ENCODE assay signal across 8 cellular contexts in genomic region chr3:4426782-4427344, GRCh38. TPM values are rescaled to one million over a fixed set of nuclear protein-coding genes. Genes with fewer than 3 reads are reported as not detected.
DNase-seq lines count a peak whose midpoint lies in the region; ATAC-seq and TF ChIP-seq lines count a peak whose summit lies in the region.

No MANE protein-coding gene starts in this region.

- no peak overlapping the region for H3K4me3 ChIP-seq in smooth muscle cell
- no peak overlapping the region for H3K4me3 ChIP-seq in endodermal cell (ENCODE audit: low read length)

- H3K79me2 ChIP-seq in smooth muscle cell (ENCODE audit: low read depth), result no peaks in the 10 kb centered on the region

- peak overlapping the region; percentile 79 for H3K27ac ChIP-seq in smooth muscle cell (ENCODE audit: low read depth)
- no peak overlapping the region for H3K27ac ChIP-seq in endodermal cell (ENCODE audit: low read depth, low read length)

- H3K27ac Mint-ChIP-seq in chondrocyte (ENCODE audit: unreplicated experiment) (peak overlapping the region; percentile 93), endodermal cell (no peak overlapping the region), Calu3 (ENCODE audit: unreplicated experiment) (no peak overlapping the region)

- H3K27me3 Mint-ChIP-seq in chondrocyte (ENCODE audit: low read depth), result no peaks in the 10 kb centered on the region
- H3K27me3 Mint-ChIP-seq in endodermal cell (ENCODE audit: insufficient read depth), result peaks cover 6% of the 10 kb centered on the region
- no peaks in the 10 kb centered on the region for H3K27me3 Mint-ChIP-seq in Calu3 (ENCODE audit: unreplicated experiment)

- H3K4me1 Mint-ChIP-seq in chondrocyte (ENCODE audit: low read depth) (peaks cover 38% of the 10 kb centered on the region), endodermal cell (no peaks in the 10 kb centered on the region), Calu3 (ENCODE audit: low read depth, unreplicated experiment) (no peaks in the 10 kb centered on the region)

- no peaks in the 10 kb centered on the region for H4K20me1 ChIP-seq in smooth muscle cell (ENCODE audit: low read depth)

- H3K9me3 Mint-ChIP-seq in chondrocyte (ENCODE audit: low read depth) (no peaks in the 10 kb centered on the region), endodermal cell (peaks cover 7% of the 10 kb centered on the region), Calu3 (ENCODE audit: low read depth, unreplicated experiment) (no peaks in the 10 kb centered on the region)

- TF ChIP-seq CTCF in chondrocyte (IDR thresholded peaks at IDR 0.05), result no peak
- no peak for TF ChIP-seq CTCF in smooth muscle cell (IDR thresholded peaks at IDR 0.05; ENCODE audit: borderline replicate concordance, insufficient read depth, poor library complexity, severe bottlenecking)
- no peak for TF ChIP-seq CTCF in endodermal cell (conservative IDR thresholded peaks at IDR 0.05)
- no peak for TF ChIP-seq CTCF in Calu3 (IDR thresholded peaks at IDR 0.05; ENCODE audit: unreplicated experiment)

- H3K9me3 ChIP-seq in smooth muscle cell (replicated peaks; ENCODE audit: low read depth), result no peaks in the 10 kb centered on the region
- H3K9me3 ChIP-seq in endodermal cell (ENCODE audit: control insufficient read depth, low read length), result peaks cover 10% of the 10 kb centered on the region

- H3K4me1 ChIP-seq in smooth muscle cell (ENCODE audit: low read depth) (no peaks in the 10 kb centered on the region), endodermal cell (ENCODE audit: control insufficient read depth, insufficient read depth, low read length) (no peaks in the 10 kb centered on the region)

- H3K36me3 ChIP-seq in smooth muscle cell (ENCODE audit: low read depth), result no peaks in the 10 kb centered on the region
- no peaks in the 10 kb centered on the region for H3K36me3 ChIP-seq in endodermal cell (ENCODE audit: control insufficient read depth, insufficient read depth, low read length)

- H3K4me3 Mint-ChIP-seq in chondrocyte (ENCODE audit: unreplicated experiment) (peak overlapping the region; percentile 26), endodermal cell (no peak overlapping the region), Calu3 (ENCODE audit: low read depth, unreplicated experiment) (no peak overlapping the region)

- no TSS peak for BruUV-seq in Calu3 (replicated peaks; lab: Mats Ljungman, UMichigan)

- ATAC-seq in GM21381 (IDR thresholded peaks at IDR 0.05; ENCODE audit: unreplicated experiment) (peak; percentile 91), HG03558 (IDR thresholded peaks at IDR 0.05; ENCODE audit: extremely low read depth, unreplicated experiment) (peak; percentile 83)

- no peaks in the 10 kb centered on the region for H3K27me3 ChIP-seq in smooth muscle cell (ENCODE audit: low read depth)
- no peaks in the 10 kb centered on the region for H3K27me3 ChIP-seq in endodermal cell (ENCODE audit: control insufficient read depth, insufficient read depth, low read length, poor library complexity, severe bottlenecking)

- CTCF ChIA-PET in Calu3 (lab: Charles Lee), result no interaction called here

- peak overlapping the region; percentile 30 for H3K9ac ChIP-seq in smooth muscle cell (ENCODE audit: low read depth)
- H3K9ac ChIP-seq in endodermal cell (ENCODE audit: extremely low read depth, low read length, poor library complexity, severe bottlenecking), result no peak overlapping the region

- 59% methylated on average over 4 of the region's 4 CpGs for WGBS in smooth muscle cell (ENCODE audit: low lambda C conversion rate)
- 62 to 78% methylated on average over 4 of the region's 4 CpGs for WGBS in endodermal cell (ENCODE audit: insufficient coverage in 1 of 2, insufficient read length in 1 of 2), 2 experiments

- H3K36me3 Mint-ChIP-seq in chondrocyte (ENCODE audit: low read depth), result peaks cover 2% of the 10 kb centered on the region
- peaks cover 6% of the 10 kb centered on the region for H3K36me3 Mint-ChIP-seq in endodermal cell (ENCODE audit: low read depth)
- no peaks in the 10 kb centered on the region for H3K36me3 Mint-ChIP-seq in Calu3 (ENCODE audit: insufficient read depth, unreplicated experiment)

- no peak overlapping the region for H2AFZ ChIP-seq in smooth muscle cell (ENCODE audit: low read depth)

- peak; percentile 82 for DNase-seq in EH (ENCODE audit: low read depth)
- no peak for DNase-seq in chondrocyte (ENCODE audit: low spot score)
- DNase-seq in smooth muscle cell (lab: John Stamatoyannopoulos, UW; ENCODE audit: unreplicated experiment), result no peak
- no peak for DNase-seq in endodermal cell
- DNase-seq in NCI-H82 (lab: John Stamatoyannopoulos, UW), result no peak
- DNase-seq in Calu3, result no peak

- intact Hi-C loops in Calu3 (cut with micrococcal nuclease; ENCODE audit: unreplicated experiment), result no loop called here

- no peaks in the 10 kb centered on the region for H3F3A ChIP-seq in smooth muscle cell (ENCODE audit: low read depth)

- peak overlapping the region; percentile 62 for H3K4me2 ChIP-seq in smooth muscle cell

RNA-seq across cellular contexts. Expression of gene SUMF1, which starts 40.2 kb away (rescaled TPM):
- total RNA-seq in chondrocyte, result 33.0 to 48.5 TPM (median 33.6 TPM) in 3 replicates
- total RNA-seq in smooth muscle cell, result 29.5 and 39.4 TPM in 2 replicates
- polyA plus RNA-seq in smooth muscle cell, result 28.1 and 28.3 TPM in 2 replicates
- total RNA-seq in endodermal cell, result 10 to 100 TPM; 18.4 to 18.6 TPM
- polyA plus RNA-seq in endodermal cell (2013, experiment 1 of 2), result 9.8 TPM
- 10.0 TPM for polyA plus RNA-seq in endodermal cell (2013, experiment 2 of 2)
- 24.8 and 31.8 TPM in 2 replicates for total RNA-seq in Calu3 (2022)
